ENCODE assay signal across 14 cellular contexts in the genomic region with DNA sequence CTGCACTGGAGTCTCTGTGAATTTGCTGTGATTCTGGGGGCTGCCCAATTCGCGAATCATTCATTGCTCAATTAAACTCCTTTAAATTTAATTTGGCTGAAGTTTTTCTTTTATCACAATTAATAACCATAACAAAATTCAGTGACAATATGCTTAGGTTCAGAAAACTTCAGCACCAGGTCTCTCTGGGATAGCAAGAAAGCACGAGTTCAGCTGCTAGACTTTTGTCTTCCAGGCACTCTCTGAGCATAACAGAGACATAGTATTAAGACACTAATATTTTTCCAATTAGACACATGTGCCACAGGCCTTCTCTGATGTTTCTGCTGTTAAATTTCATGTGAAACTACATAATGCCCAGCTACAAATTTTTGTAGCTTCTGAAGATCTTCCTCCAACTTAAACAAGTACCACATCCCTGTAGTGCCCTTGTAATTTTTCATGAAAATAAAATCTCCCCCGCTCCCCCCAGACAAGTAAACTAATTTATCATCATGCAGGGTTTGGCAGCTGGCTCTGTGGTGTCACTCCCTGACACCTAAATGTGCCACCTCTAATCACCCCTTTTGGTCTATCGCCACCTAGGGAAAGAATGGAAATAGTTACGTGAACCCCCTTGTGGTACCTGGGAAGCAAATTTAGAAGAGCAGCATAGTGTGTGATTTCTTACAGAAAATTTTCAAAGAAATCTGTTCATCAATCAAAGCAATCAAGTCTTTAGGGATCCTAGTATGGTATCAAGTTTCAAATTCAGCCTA.
DNase-seq lines count a peak whose midpoint lies in the region; ATAC-seq lines count a peak whose summit lies in the region.
"Had no signal": no experiment of that assay in that cellular context is flagged by ENCODE, and none has a peak within 500 bp of the region (broad histone marks: within the 10 kb centered on the region; RNA-seq: fewer than 3 reads in every experiment).

No MANE protein-coding gene starts in this region.

- intact Hi-C loops in activated naive CD4-positive, alpha-beta T cell treated with anti-CD3 and anti-CD28 coated beads for 36 hours (cut with micrococcal nuclease), result loop anchor here (1.0 kb wide), 2 partner anchors 162 to 311 kb away; no protein-coding TSS in a partner anchor

- peak; percentile 58 for ATAC-seq in GM18868 (IDR thresholded peaks at IDR 0.05; ENCODE audit: unreplicated experiment)
- no peak for ATAC-seq in GM21529 (IDR thresholded peaks at IDR 0.05; ENCODE audit: unreplicated experiment)
- no peak for ATAC-seq in GM21526 (IDR thresholded peaks at IDR 0.05; ENCODE audit: low FRiP score, unreplicated experiment)

- H3K4me3 Mint-ChIP-seq in activated naive CD4-positive, alpha-beta T cell treated with anti-CD3 and anti-CD28 coated beads for 36 hours, result no peak overlapping the region

- H3K9me3 Mint-ChIP-seq in activated naive CD4-positive, alpha-beta T cell treated with anti-CD3 and anti-CD28 coated beads for 36 hours, result no peaks in the 10 kb centered on the region

- no peaks in the 10 kb centered on the region for H3K36me3 Mint-ChIP-seq in activated naive CD4-positive, alpha-beta T cell treated with anti-CD3 and anti-CD28 coated beads for 36 hours (ENCODE audit: low read depth)

- H3K4me1 Mint-ChIP-seq in activated naive CD4-positive, alpha-beta T cell treated with anti-CD3 and anti-CD28 coated beads for 36 hours (ENCODE audit: low read depth), result no peaks in the 10 kb centered on the region

- peaks cover 8% of the 10 kb centered on the region for H3K27me3 Mint-ChIP-seq in activated naive CD4-positive, alpha-beta T cell treated with anti-CD3 and anti-CD28 coated beads for 36 hours (ENCODE audit: low read depth)

- DNase-seq in COR-L47 (lab: John Stamatoyannopoulos, UW), result peak; percentile 15
- peak; percentile 70 for DNase-seq in NCI-H82 (lab: John Stamatoyannopoulos, UW)
- DNase-seq in glomerular visceral epithelial cell (ENCODE audit: extremely low spot score), result peak; percentile 3
- no peak for DNase-seq in NCI-H187 treated with DMSO at 0.1 percent for 48 hours (lab: John Stamatoyannopoulos, UW)
- no peak for DNase-seq in activated naive CD4-positive, alpha-beta T cell treated with anti-CD3 and anti-CD28 coated beads for 36 hours
- DNase-seq: activated CD4-positive, CD25-positive, alpha-beta regulatory T cell treated with anti-CD3 and anti-CD28 coated beads, Interleukin-2, amount 50 U/mL, for 72 hours; activated naive CD4-positive, alpha-beta T cell treated with Interleukin-2 at 50 U/mL for 16 hours; DMS79 treated with DMSO at 0.1 percent for 48 hours; heart right ventricle; KG1; stimulated activated naive CD4-positive, alpha-beta T cell treated with Interleukin-2 at 50 U/mL for 16 hours had no signal

- H3K27ac Mint-ChIP-seq in activated naive CD4-positive, alpha-beta T cell treated with anti-CD3 and anti-CD28 coated beads for 36 hours, result no peak overlapping the region

- CTCF ChIA-PET in activated naive CD4-positive, alpha-beta T cell treated with anti-CD3 and anti-CD28 coated beads for 36 hours (lab: Charles Lee), result interaction anchor here (0.7 kb wide), 1 partner anchor 10 kb away, joined by 3 read pairs; no protein-coding TSS in a partner anchor

Comparison
In these comparisons a context has a peak if more than half of its experiments do, and no peak if none do; other contexts are left out.
1. DNase-seq: peak in COR-L47 (single experiment), NCI-H82 (single experiment) and glomerular visceral epithelial cell (single experiment); none in NCI-H187 treated with DMSO at 0.1 percent for 48 hours (single experiment) and activated naive CD4-positive, alpha-beta T cell treated with anti-CD3 and anti-CD28 coated beads for 36 hours (single experiment).